ENCODE assay signal across 23 cellular contexts in genomic region chr1:14326857-14327256, GRCh38.
"Had no signal": no experiment of that assay in that cellular context is flagged by ENCODE, and none has a peak within 500 bp of the region (broad histone marks: within the 10 kb centered on the region; RNA-seq: fewer than 3 reads in every experiment).

No MANE protein-coding gene starts in this region.

- H3K4me1 ChIP-seq: colonic mucosa, foreskin keratinocyte, gastrocnemius medialis, gastroesophageal sphincter, heart left ventricle had no signal

- H3K36me3 ChIP-seq: colonic mucosa, esophagus muscularis mucosa, esophagus squamous epithelium, gastrocnemius medialis, gastroesophageal sphincter, heart left ventricle had no signal

- DNase-seq: colonic mucosa; cortex of kidney; dermis blood vessel endothelial cell; dorsolateral prefrontal cortex; effector CD4-positive, alpha-beta T cell; effector CD8-positive, alpha-beta T cell; effector memory CD4-positive, alpha-beta T cell; effector memory CD8-positive, alpha-beta T cell; endodermal cell; erythroblast; esophagus squamous epithelium; foreskin fibroblast; foreskin keratinocyte; foreskin melanocyte; gastrocnemius medialis; glutamatergic neuron; head of caudate nucleus; heart left ventricle had no signal

- H3K4me3 ChIP-seq: colonic mucosa, coronary artery, dorsolateral prefrontal cortex, esophagus muscularis mucosa, esophagus squamous epithelium, gastrocnemius medialis, gastroesophageal sphincter, heart left ventricle had no signal

- H3K27ac ChIP-seq: colonic mucosa, coronary artery, dorsolateral prefrontal cortex, epithelial cell of prostate, esophagus muscularis mucosa, esophagus squamous epithelium, foreskin keratinocyte, gastrocnemius medialis, gastroesophageal sphincter, heart left ventricle had no signal

- H3K9me3 ChIP-seq: colonic mucosa, gastrocnemius medialis had no signal

- ATAC-seq: effector memory CD8-positive, alpha-beta T cell; esophagus mucosa; foreskin keratinocyte; gastrocnemius medialis; gastroesophageal sphincter; heart left ventricle had no signal

- H3K27me3 ChIP-seq: colonic mucosa, dorsolateral prefrontal cortex, esophagus muscularis mucosa, gastrocnemius medialis, gastroesophageal sphincter had no signal
